8 cellular contexts compared by ENCODE assay signal in genomic region chr10:99659868-99660366, GRCh38. TPM values are rescaled to one million over a fixed set of nuclear protein-coding genes. Genes with fewer than 3 reads are reported as not detected.
DNase-seq lines count a peak whose midpoint lies in the region; FAIRE-seq and TF ChIP-seq lines count a peak whose summit lies in the region.

No MANE protein-coding gene starts in this region.

- FAIRE-seq in H54 (lab: Jason Lieb, UNC) = no peak

- peak overlapping the region; percentile 88 for H3K4me2 ChIP-seq in Loucy (ENCODE audit: low read depth, low read length, poor library complexity, severe bottlenecking)

- POLR2A ChIA-PET in BJ (lab: Charles Lee) = interaction anchor here (0.6 to 1.2 kb wide), 2 partner anchors 17 to 19 kb away, joined by 3 read pairs; no protein-coding TSS in a partner anchor

- peak overlapping the region in 5 of 59 donors; percentile 5 to 68 (median 61) for H3K27ac ChIP-seq in dorsolateral prefrontal cortex

- peaks cover 23% of the 10 kb centered on the region for H3K4me1 ChIP-seq in Loucy (ENCODE audit: insufficient read depth, low read length, poor library complexity, severe bottlenecking)

- peak overlapping the region; percentile 93 for H2AFZ ChIP-seq in Loucy (ENCODE audit: low read length)

- TF ChIP-seq POLR2A in H54 (IDR thresholded peaks at IDR 0.05; ENCODE audit: low read depth, low read length) = no peak

- H3K36me3 ChIP-seq in BJ (ENCODE audit: control insufficient read depth, insufficient read depth, low read length) (peaks cover 2% of the 10 kb centered on the region; the same call in 1 of the 2 replicates), Loucy (ENCODE audit: insufficient read depth, low read length) (no peaks in the 10 kb centered on the region)

- H3K79me2 ChIP-seq in Loucy (ENCODE audit: insufficient read depth, low read length) = no peaks in the 10 kb centered on the region

- H3K4me3 ChIP-seq in BJ (ENCODE audit: low read depth, low read length) = peak overlapping the region; percentile 99
- peak overlapping the region; percentile 85 for H3K4me3 ChIP-seq in Loucy (ENCODE audit: low read length, poor library complexity, severe bottlenecking)
- peak overlapping the region; percentile 60 to 97 (median 84) for H3K4me3 ChIP-seq in dorsolateral prefrontal cortex

- CTCF ChIA-PET in BJ (lab: Yijun Ruan, JAX) = interaction anchor here (1.5 to 3.1 kb wide), 2 partner anchors 29 to 52 kb away, joined by 5 to 10 read pairs; no protein-coding TSS in a partner anchor

- DNase-seq in BJ (ENCODE audit: low read depth) (no peak), dorsolateral prefrontal cortex (peak in 1 of 10 donors; percentile 8), myocyte (ENCODE audit: low read depth) (peak; percentile 4), Kasumi-1 (lab: John Stamatoyannopoulos, UW) (no peak), NCI-H524 (lab: John Stamatoyannopoulos, UW) (no peak), NCI-H2029 treated with DMSO at 0.1 percent for 48 hours (lab: John Stamatoyannopoulos, UW) (no peak), H54 (ENCODE audit: insufficient read length, low spot score) (no peak)

- H3K9me2 ChIP-seq in Loucy (replicated peaks; ENCODE audit: low read depth, low read length) = no peaks in the 10 kb centered on the region

- no peaks in the 10 kb centered on the region for H3K9me3 ChIP-seq in Loucy (ENCODE audit: insufficient read depth, low read depth, low read length)

- H4K20me1 ChIP-seq in Loucy (ENCODE audit: insufficient read depth, low read length, poor library complexity, severe bottlenecking) = no peaks in the 10 kb centered on the region

- TF ChIP-seq CTCF in BJ (IDR thresholded peaks at IDR 0.05; ENCODE audit: insufficient read depth, low read depth, low read length) (no peak), Loucy (conservative IDR thresholded peaks at IDR 0.05; ENCODE audit: low read length) (no peak), dorsolateral prefrontal cortex (IDR thresholded peaks at IDR 0.05 in 54 of 56, conservative IDR thresholded peaks at IDR 0.05 in 2 of 56; ENCODE audit: low read depth in 1 of 56, partially characterized antibody in 56 of 56) (no peak)

- peaks cover 5% of the 10 kb centered on the region; the same call in 1 of the 2 replicates for H3F3A ChIP-seq in Loucy (ENCODE audit: low read depth)

- H3K9ac ChIP-seq in Loucy (ENCODE audit: low read depth, low read length, poor library complexity, severe bottlenecking) = peak overlapping the region; percentile 75

- no peaks in the 10 kb centered on the region for H3K27me3 ChIP-seq in BJ (ENCODE audit: control insufficient read depth, insufficient read depth, low read length)
- H3K27me3 ChIP-seq in Loucy (ENCODE audit: insufficient read depth, low read length, poor library complexity, severe bottlenecking) = peaks cover 3% of the 10 kb centered on the region
- H3K27me3 ChIP-seq in dorsolateral prefrontal cortex = no peaks in the 10 kb centered on the region

- intact Hi-C loops in dorsolateral prefrontal cortex (cut with DNase I) = loop anchor here (2.0 to 5.0 kb wide), 2 partner anchors 38 to 39 kb away; partner anchors contain the start of gene SLC25A28 (in 2 of the 2)

RNA-seq across cellular contexts. Expression of gene ENTPD7, which starts 0.6 kb away (rescaled TPM):
- polyA plus RNA-seq in BJ (2011; rRNA removed) = 13.6 and 16.4 TPM in 2 replicates
- polyA minus RNA-seq in BJ (2011; rRNA and poly(A)+ RNA removed) = 19.5 and 24.7 TPM in 2 replicates
- total RNA-seq in dorsolateral prefrontal cortex (1 to 10 TPM; 2.1 to 7.5 (median 4.3) TPM), myocyte (7.8 and 9.3 TPM in 2 replicates)
- polyA plus RNA-seq in myocyte (2012) = 4.6 TPM

RNA-seq across cellular contexts. Expression of gene SLC25A28, which starts 39.7 kb away (rescaled TPM):
- 33.7 and 38.9 TPM in 2 replicates for polyA plus RNA-seq in BJ (2011; rRNA removed)
- polyA minus RNA-seq in BJ (2011; rRNA and poly(A)+ RNA removed) = 22.0 and 38.1 TPM in 2 replicates
- 10 to 100 TPM; 47.6 to 99.2 (median 67.5) TPM for total RNA-seq in dorsolateral prefrontal cortex
- total RNA-seq in myocyte = 20.7 and 20.9 TPM in 2 replicates
- 24.1 TPM for polyA plus RNA-seq in myocyte (2012)
